In the genomic region with DNA sequence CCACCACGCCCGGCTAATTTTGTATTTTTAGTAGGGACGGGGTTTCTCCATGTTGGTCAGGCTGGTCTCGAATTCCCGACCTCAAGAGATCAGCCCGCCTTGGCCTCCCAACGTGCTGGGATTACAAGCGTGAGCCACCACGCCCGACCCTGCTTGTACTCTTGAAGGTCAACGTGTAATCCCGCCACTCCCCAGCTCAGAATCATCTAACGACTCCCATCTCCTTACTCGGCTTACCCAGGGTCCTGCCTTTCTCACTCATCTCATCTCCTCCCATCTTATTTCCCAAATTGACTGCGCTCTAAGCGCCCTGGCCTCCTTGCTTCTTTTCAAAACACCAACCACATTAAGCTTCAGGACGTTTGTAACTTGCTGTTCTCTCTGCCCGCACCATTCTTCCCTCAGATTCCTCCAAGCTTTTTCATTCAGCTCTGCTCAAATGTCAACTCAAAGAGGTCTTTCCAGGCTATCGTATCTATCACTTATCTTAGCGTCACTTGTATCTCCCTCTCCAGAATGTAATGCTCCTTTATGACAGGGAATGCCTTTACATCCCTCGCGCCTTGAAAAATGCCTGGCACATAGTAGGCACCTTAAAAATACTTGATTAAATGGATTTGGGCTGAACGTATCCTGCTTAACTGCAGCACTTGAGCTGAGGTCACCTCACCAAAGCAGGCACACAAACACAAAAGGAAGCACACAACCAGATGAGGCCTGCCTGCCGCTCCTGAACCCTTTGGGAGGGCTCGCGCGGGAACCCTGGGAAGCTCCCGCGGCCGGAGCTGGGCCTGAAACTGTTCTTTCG, we compare ENCODE assay signal across 8 cellular contexts. TPM values are rescaled to one million over a fixed set of nuclear protein-coding genes. Genes with fewer than 3 reads are reported as not detected.
DNase-seq lines count a peak whose midpoint lies in the region; ATAC-seq and TF ChIP-seq lines count a peak whose summit lies in the region.

No MANE protein-coding gene starts in this region.

- POLR2A ChIA-PET in HEK293T (lab: Yijun Ruan, JAX), result interaction anchor here (1.0 to 1.9 kb wide), 14 partner anchors 10 to 259 kb away, joined by 3 to 23 read pairs (median 4); no protein-coding TSS in a partner anchor
- POLR2A ChIA-PET in activated CD8-positive, alpha-beta T cell treated with anti-CD3 and anti-CD28 coated beads for 36 hours (lab: Charles Lee), result interaction anchor here (0.6 to 3.3 kb wide), 11 partner anchors 8 to 1050 kb away, joined by 3 to 15 read pairs (median 4); a partner anchor contains a TSS

- CTCF ChIA-PET in HEK293T (lab: Yijun Ruan, JAX), result interaction anchor here (0.5 kb wide), 1 partner anchor 23 kb away, joined by 3 read pairs; no protein-coding TSS in a partner anchor
- CTCF ChIA-PET in activated CD8-positive, alpha-beta T cell treated with anti-CD3 and anti-CD28 coated beads for 36 hours (lab: Charles Lee), result interaction anchor here (1.5 to 2.0 kb wide), 2 partner anchors 13 to 260 kb away, joined by 4 to 6 read pairs; no protein-coding TSS in a partner anchor

- H3K4me1 Mint-ChIP-seq in activated CD8-positive, alpha-beta T cell treated with anti-CD3 and anti-CD28 coated beads for 36 hours (ENCODE audit: low read depth), result peaks cover 12% of the 10 kb centered on the region

- no peaks in the 10 kb centered on the region for H3K9me3 Mint-ChIP-seq in activated CD8-positive, alpha-beta T cell treated with anti-CD3 and anti-CD28 coated beads for 36 hours

- peaks cover 25% of the 10 kb centered on the region for H3K36me3 Mint-ChIP-seq in activated CD8-positive, alpha-beta T cell treated with anti-CD3 and anti-CD28 coated beads for 36 hours (ENCODE audit: low read depth)

- ATAC-seq in activated CD8-positive, alpha-beta T cell treated with anti-CD3 and anti-CD28 coated beads for 36 hours, result no peak
- ATAC-seq in left cardiac atrium (peak; percentile 7 to 37), GM18870 (IDR thresholded peaks at IDR 0.05; ENCODE audit: unreplicated experiment) (no peak)

- H3K4me3 Mint-ChIP-seq in activated CD8-positive, alpha-beta T cell treated with anti-CD3 and anti-CD28 coated beads for 36 hours, result peak overlapping the region; percentile 92

- intact Hi-C loops in activated CD8-positive, alpha-beta T cell treated with anti-CD3 and anti-CD28 coated beads for 36 hours (cut with micrococcal nuclease), result loop anchor here (2.0 kb wide), 1 partner anchor 349 kb away; a partner anchor contains a TSS
- intact Hi-C loops in left cardiac atrium (cut with DNase I), result no loop called here

- DNase-seq in AG20443 (ENCODE audit: low spot score), result peak; percentile 57
- DNase-seq in HEK293T (ENCODE audit: extremely low spot score), result no peak
- no peak for DNase-seq in activated CD8-positive, alpha-beta T cell treated with anti-CD3 and anti-CD28 coated beads for 36 hours
- DNase-seq in left cardiac atrium, result peak; percentile 35
- DNase-seq in skeletal muscle cell (ENCODE audit: low read depth), result no peak
- DNase-seq in activated CD4-positive, CD25-positive, alpha-beta regulatory T cell (lab: John Stamatoyannopoulos, UW), result no peak
- no peak for DNase-seq in NCI-H1930 (lab: John Stamatoyannopoulos, UW)

- TF ChIP-seq CTCF in activated CD8-positive, alpha-beta T cell treated with anti-CD3 and anti-CD28 coated beads for 36 hours (IDR thresholded peaks at IDR 0.05), result no peak

- no peaks in the 10 kb centered on the region for H3K27me3 Mint-ChIP-seq in activated CD8-positive, alpha-beta T cell treated with anti-CD3 and anti-CD28 coated beads for 36 hours

- peak overlapping the region; percentile 99 for H3K27ac Mint-ChIP-seq in activated CD8-positive, alpha-beta T cell treated with anti-CD3 and anti-CD28 coated beads for 36 hours

- H3K4me3 ChIP-seq in skeletal muscle cell (ENCODE audit: low read depth, low read length), result peak overlapping the region; percentile 95

TF ChIP-seq in HEK293T, 16 proteins besides CTCF, POLR2A, EP300 and RAD21:
- TF ChIP-seq SUZ12 (IDR thresholded peaks at IDR 0.05), result no peak
- TF ChIP-seq L3MBTL2 (conservative IDR thresholded peaks at IDR 0.05), result peak; percentile 14; the same call in 1 of the 2 replicates
- no peak for TF ChIP-seq CTBP1 (IDR thresholded peaks at IDR 0.05; ENCODE audit: borderline replicate concordance)
- no peak for TF ChIP-seq LEF1 (IDR thresholded peaks at IDR 0.05; ENCODE audit: borderline replicate concordance)
- TF ChIP-seq BHLHE40 (IDR thresholded peaks at IDR 0.05; ENCODE audit: borderline replicate concordance), result no peak

RNA-seq across cellular contexts. Expression of a gene that starts 1.4 kb away (rescaled TPM):
- 10 to 100 TPM; 67.3 to 68.1 TPM for total RNA-seq in activated CD8-positive, alpha-beta T cell treated with anti-CD3 and anti-CD28 coated beads for 36 hours
- 10 to 100 TPM; 15.2 to 15.5 TPM for total RNA-seq in left cardiac atrium

Comparison
In these comparisons a context has a peak if more than half of its experiments do, and no peak if none do; other contexts are left out.
1. DNase-seq: peak in AG20443 (single experiment) and left cardiac atrium (single experiment); none in HEK293T (single experiment), activated CD8-positive, alpha-beta T cell treated with anti-CD3 and anti-CD28 coated beads for 36 hours (single experiment), skeletal muscle cell (single experiment), activated CD4-positive, CD25-positive, alpha-beta regulatory T cell (0 of 4) and NCI-H1930 (0 of 2).
2. ATAC-seq: peak in left cardiac atrium (2 of 2); none in activated CD8-positive, alpha-beta T cell treated with anti-CD3 and anti-CD28 coated beads for 36 hours (single experiment) and GM18870 (single experiment).
3. RNA of a gene that starts 1.4 kb away (total RNA-seq): 67.3 to 68.1 TPM in activated CD8-positive, alpha-beta T cell treated with anti-CD3 and anti-CD28 coated beads for 36 hours; 15.2 to 15.5 TPM in left cardiac atrium; every median in the first group is over 4 times any median in the second.